In genomic region chr10:55630491-55631056, GRCh38 we compare ENCODE assay signal across 9 cellular contexts.
DNase-seq lines count a peak whose midpoint lies in the region; ATAC-seq and TF ChIP-seq lines count a peak whose summit lies in the region.
"Had no signal": no experiment of that assay in that cellular context is flagged by ENCODE, and none has a peak within 500 bp of the region (broad histone marks: within the 10 kb centered on the region; RNA-seq: fewer than 3 reads in every experiment).

No MANE protein-coding gene starts in this region.

- H3K36me3 Mint-ChIP-seq in Calu3 (ENCODE audit: insufficient read depth, unreplicated experiment) = no peaks in the 10 kb centered on the region

- intact Hi-C loops in heart left ventricle (cut with DNase I) (loop anchor here in 1 of 10 donors (5.0 kb wide), 1 partner anchor 538 kb away; no protein-coding TSS in a partner anchor), Calu3 (cut with micrococcal nuclease; ENCODE audit: unreplicated experiment) (no loop called here)

- no peaks in the 10 kb centered on the region for H3K4me1 Mint-ChIP-seq in Calu3 (ENCODE audit: low read depth, unreplicated experiment)

- H3K4me3 ChIP-seq in RWPE2 (ENCODE audit: severe bottlenecking) = peak overlapping the region; percentile 17
- peak overlapping the region; percentile 38 to 62 (median 54) for H3K4me3 ChIP-seq in heart left ventricle
- peak overlapping the region; percentile 65 for H3K4me3 ChIP-seq in parathyroid adenoma (ENCODE audit: low read depth, low read length)

- H3K27me3 Mint-ChIP-seq in Calu3 (ENCODE audit: unreplicated experiment) = no peaks in the 10 kb centered on the region

- no TSS peak for BruUV-seq in Calu3 (replicated peaks; lab: Mats Ljungman, UMichigan)

- peak overlapping the region; percentile 32; the same call in 1 of the 2 replicates for H3K27ac ChIP-seq in C4-2B
- H3K27ac ChIP-seq in RWPE2 (ENCODE audit: poor library complexity, severe bottlenecking) = no peak overlapping the region
- no peak overlapping the region for H3K27ac ChIP-seq in heart left ventricle
- H3K27ac ChIP-seq in parathyroid adenoma = no peak overlapping the region

- H3K27me3 ChIP-seq in RWPE2 (ENCODE audit: insufficient read depth, poor library complexity, severe bottlenecking) (peaks cover 68% of the 10 kb centered on the region), heart left ventricle (peaks cover 6 to 51% (median 26%) of the 10 kb centered on the region in 9 donors), parathyroid adenoma (ENCODE audit: control insufficient read depth, insufficient read depth, low read length) (no peaks in the 10 kb centered on the region)

- TF ChIP-seq POLR2A in heart left ventricle (IDR thresholded peaks at IDR 0.05) = no peak

- peak overlapping the region; percentile 69 for H3K4me2 ChIP-seq in parathyroid adenoma (ENCODE audit: low read length)

- no peak overlapping the region for H3K27ac Mint-ChIP-seq in Calu3 (ENCODE audit: unreplicated experiment)
- H3K27ac Mint-ChIP-seq: activated naive CD4-positive, alpha-beta T cell treated with anti-CD3 and anti-CD28 coated beads for 36 hours had no signal

- H3K9ac ChIP-seq in parathyroid adenoma = no peak overlapping the region

- H3K4me1 ChIP-seq in RWPE2 (ENCODE audit: insufficient read depth, poor library complexity, severe bottlenecking) = no peaks in the 10 kb centered on the region
- H3K4me1 ChIP-seq in heart left ventricle = peaks cover 0 to 31% (median 7%) of the 10 kb centered on the region in 12 donors
- no peaks in the 10 kb centered on the region for H3K4me1 ChIP-seq in parathyroid adenoma

- H3K9me3 ChIP-seq in RWPE2 (ENCODE audit: severe bottlenecking) = no peaks in the 10 kb centered on the region
- no peaks in the 10 kb centered on the region for H3K9me3 ChIP-seq in heart left ventricle
- H3K9me3 ChIP-seq in parathyroid adenoma (ENCODE audit: control insufficient read depth, low read length) = no peaks in the 10 kb centered on the region

- H3K79me2 ChIP-seq in parathyroid adenoma = no peaks in the 10 kb centered on the region

- H2AFZ ChIP-seq in parathyroid adenoma = peak overlapping the region; percentile 71

- no peak overlapping the region for H3K4me3 Mint-ChIP-seq in Calu3 (ENCODE audit: low read depth, unreplicated experiment)
- H3K4me3 Mint-ChIP-seq: activated naive CD4-positive, alpha-beta T cell treated with anti-CD3 and anti-CD28 coated beads for 36 hours had no signal

- CTCF ChIA-PET in Calu3 (lab: Charles Lee) = no interaction called here

- WGBS in heart left ventricle, 4 donors = 1 to 2% (median 1%) methylated on average over 27 to 35 of the region's 35 CpGs

- H3K36me3 ChIP-seq in RWPE2 (ENCODE audit: low read depth) (no peaks in the 10 kb centered on the region), heart left ventricle (no peaks in the 10 kb centered on the region), parathyroid adenoma (ENCODE audit: control insufficient read depth, insufficient read depth, low read length) (no peaks in the 10 kb centered on the region)

- ATAC-seq in RWPE2 (ENCODE audit: low read depth) = peak; percentile 47
- peak in 3 of 4 donors; percentile 6 to 38 (median 36) for ATAC-seq in heart left ventricle

- DNase-seq in RWPE2 (ENCODE audit: low spot score) = no peak
- DNase-seq in heart left ventricle = no peak
- no peak for DNase-seq in Calu3
- no peak for DNase-seq in activated naive CD4-positive, alpha-beta T cell treated with Interleukin-2 at 50 U/mL for 16 hours
- DNase-seq in NCI-H146 treated with DMSO at 0.1 percent for 48 hours (lab: John Stamatoyannopoulos, UW; ENCODE audit: unreplicated experiment) = no peak
- DNase-seq in CD1c-positive myeloid dendritic cell (ENCODE audit: extremely low spot score) = no peak

- peaks cover 2% of the 10 kb centered on the region for H3K9me3 Mint-ChIP-seq in Calu3 (ENCODE audit: low read depth, unreplicated experiment)

- no peak for TF ChIP-seq CTCF in C4-2B (conservative IDR thresholded peaks at IDR 0.05)
- TF ChIP-seq CTCF in RWPE2 (IDR thresholded peaks at IDR 0.05; ENCODE audit: poor library complexity, severe bottlenecking) = no peak
- no peak for TF ChIP-seq CTCF in heart left ventricle (IDR thresholded peaks at IDR 0.05)
- TF ChIP-seq CTCF in parathyroid adenoma (IDR thresholded peaks at IDR 0.05) = no peak
- TF ChIP-seq CTCF in Calu3 (IDR thresholded peaks at IDR 0.05; ENCODE audit: unreplicated experiment) = no peak
